In genomic region chr20:15236812-15237211, GRCh38 we compare ENCODE assay signal across 8 cellular contexts.
DNase-seq lines count a peak whose midpoint lies in the region; ATAC-seq, FAIRE-seq and TF ChIP-seq lines count a peak whose summit lies in the region.

No MANE protein-coding gene starts in this region.

- peak; percentile 85 for ATAC-seq in DND-41 (ENCODE audit: insufficient read depth, low read depth)
- peak; percentile 61 for ATAC-seq in GM19452 (IDR thresholded peaks at IDR 0.05; ENCODE audit: unreplicated experiment)
- ATAC-seq in SK-N-SH treated with all-trans-retinoic acid at 6 μM for 48 hours = peak; percentile 80

- H3K27ac ChIP-seq in DND-41 (ENCODE audit: low read length) = no peak overlapping the region
- H3K27ac ChIP-seq in keratinocyte (ENCODE audit: control insufficient read depth, insufficient read depth, low read length) = no peak overlapping the region
- no peak overlapping the region for H3K27ac ChIP-seq in esophagus muscularis mucosa (replicated peaks in 1 of 4)

- no peak overlapping the region for H2AFZ ChIP-seq in DND-41 (ENCODE audit: low read depth, low read length)
- H2AFZ ChIP-seq in keratinocyte (ENCODE audit: control insufficient read depth, low read length) = peak overlapping the region; percentile 63

- H3K79me2 ChIP-seq in DND-41 (ENCODE audit: insufficient read depth, low read length) (no peaks in the 10 kb centered on the region), keratinocyte (ENCODE audit: control insufficient read depth, insufficient read depth, low read length) (no peaks in the 10 kb centered on the region)

- no peak overlapping the region for H3K4me2 ChIP-seq in DND-41 (ENCODE audit: insufficient read depth, low read length)
- H3K4me2 ChIP-seq in keratinocyte (ENCODE audit: control insufficient read depth, extremely low read depth, insufficient read depth, low read depth, low read length) = peak overlapping the region; percentile 14

- FAIRE-seq in keratinocyte (lab: Jason Lieb, UNC) = peak; percentile 95

- H3K4me3 ChIP-seq in DND-41 (ENCODE audit: low read depth in 1 of 2, low read length in 2 of 2) (no peak overlapping the region), keratinocyte (ENCODE audit: control insufficient read depth in 2 of 3, extremely low read depth in 1 of 3, insufficient read depth in 2 of 3, low read depth in 1 of 3, low read length in 3 of 3) (no peak overlapping the region), esophagus muscularis mucosa (no peak overlapping the region)

- H3K9me1 ChIP-seq in keratinocyte (ENCODE audit: control insufficient read depth, extremely low read depth, insufficient read depth, low read length) = no peaks in the 10 kb centered on the region

- dilution Hi-C loops in keratinocyte (cut with MboI; ENCODE audit: extremely low pct_ligation_motif_present, low sequenced_read_pairs) = no loop called here

- no peaks in the 10 kb centered on the region for H3K9me3 ChIP-seq in DND-41 (ENCODE audit: insufficient read depth, low read length, severe bottlenecking)
- H3K9me3 ChIP-seq in keratinocyte (ENCODE audit: control insufficient read depth, low read depth, low read length) = no peaks in the 10 kb centered on the region
- H3K9me3 ChIP-seq in esophagus muscularis mucosa = no peaks in the 10 kb centered on the region

- peak; percentile 76 for TF ChIP-seq CTCF in DND-41 (IDR thresholded peaks at IDR 0.05; ENCODE audit: borderline replicate concordance, extremely low read depth, low read length, poor library complexity, severe bottlenecking)
- TF ChIP-seq CTCF in keratinocyte (optimal IDR thresholded peaks at IDR 0.05 in 1 of 3, IDR thresholded peaks at IDR 0.05 in 1 of 3, conservative IDR thresholded peaks at IDR 0.05 in 1 of 3; ENCODE audit: extremely low read depth in 1 of 3, insufficient read depth in 2 of 3, low read length in 3 of 3) = peak; percentile 77 to 80 (median 79)
- TF ChIP-seq CTCF in esophagus muscularis mucosa (IDR thresholded peaks at IDR 0.05) = no peak

- no peak for TF ChIP-seq EP300 in esophagus muscularis mucosa (IDR thresholded peaks at IDR 0.05)

- no peak for TF ChIP-seq POLR2A in esophagus muscularis mucosa (IDR thresholded peaks at IDR 0.05; ENCODE audit: low read depth)

- H3K4me1 ChIP-seq in DND-41 (ENCODE audit: insufficient read depth, low read length) (no peaks in the 10 kb centered on the region), keratinocyte (ENCODE audit: control insufficient read depth, extremely low read depth, insufficient read depth, low read length) (peaks cover 2% of the 10 kb centered on the region), esophagus muscularis mucosa (no peaks in the 10 kb centered on the region)

- DNase-seq in DND-41 (peak; percentile 62), HT-29 (ENCODE audit: low spot score) (peak; percentile 36), keratinocyte (ENCODE audit: low read depth, low spot score) (peak; percentile 15), medulla oblongata (ENCODE audit: extremely low spot score) (no peak), esophagus muscularis mucosa (ENCODE audit: extremely low spot score) (no peak), T1000 (lab: John Stamatoyannopoulos, UW) (no peak)

- H3K9ac ChIP-seq in DND-41 (ENCODE audit: low read depth, low read length) (no peak overlapping the region), keratinocyte (ENCODE audit: control insufficient read depth, extremely low read depth, insufficient read depth, low read length) (no peak overlapping the region)

- H4K20me1 ChIP-seq in DND-41 (ENCODE audit: insufficient read depth, low read length) = no peaks in the 10 kb centered on the region
- H4K20me1 ChIP-seq in keratinocyte (ENCODE audit: control insufficient read depth, extremely low read depth, insufficient read depth, low read length) = no peaks in the 10 kb centered on the region

- intact Hi-C loops in esophagus muscularis mucosa (cut with DNase I) = no loop called here

- no peaks in the 10 kb centered on the region for H3K36me3 ChIP-seq in DND-41 (ENCODE audit: insufficient read depth, low read length)
- no peaks in the 10 kb centered on the region for H3K36me3 ChIP-seq in keratinocyte (ENCODE audit: control insufficient read depth in 2 of 2, extremely low read depth in 1 of 2, insufficient read depth in 2 of 2, low read length in 2 of 2)
- H3K36me3 ChIP-seq in esophagus muscularis mucosa = no peaks in the 10 kb centered on the region

- no peaks in the 10 kb centered on the region for H3K27me3 ChIP-seq in DND-41 (ENCODE audit: insufficient read depth, low read length, poor library complexity)
- H3K27me3 ChIP-seq in keratinocyte (ENCODE audit: control insufficient read depth, extremely low read depth, insufficient read depth, low read length) = no peaks in the 10 kb centered on the region
- no peaks in the 10 kb centered on the region for H3K27me3 ChIP-seq in esophagus muscularis mucosa

- 47% methylated on average over 1 of the region's 1 CpG for WGBS in esophagus muscularis mucosa

TF ChIP-seq in SK-N-SH treated with all-trans-retinoic acid at 6 μM for 48 hours, 23 proteins besides CTCF, POLR2A, EP300 and RAD21:
- TF ChIP-seq RARB (CRISPR knock-in tag; IDR thresholded peaks at IDR 0.05) (no peak), CSDC2 (CRISPR knock-in tag; IDR thresholded peaks at IDR 0.05) (no peak), CSRNP3 (CRISPR knock-in tag; IDR thresholded peaks at IDR 0.05) (no peak), ZNF8 (CRISPR knock-in tag; IDR thresholded peaks at IDR 0.05) (no peak), ESRRG (CRISPR knock-in tag; IDR thresholded peaks at IDR 0.05) (no peak), POU6F1 (CRISPR knock-in tag; IDR thresholded peaks at IDR 0.05; ENCODE audit: borderline replicate concordance, low read depth) (no peak), GLIS3 (CRISPR knock-in tag; IDR thresholded peaks at IDR 0.05) (no peak), OSR1 (CRISPR knock-in tag; IDR thresholded peaks at IDR 0.05) (no peak), ZNF565 (CRISPR knock-in tag; conservative IDR thresholded peaks at IDR 0.05; ENCODE audit: low read depth) (no peak), ARNTL (CRISPR knock-in tag; IDR thresholded peaks at IDR 0.05; ENCODE audit: borderline replicate concordance, low read depth) (no peak), ISL1 (CRISPR knock-in tag; IDR thresholded peaks at IDR 0.05) (no peak)

Comparison
In these comparisons a context has a peak if more than half of its experiments do, and no peak if none do; other contexts are left out.
1. DNase-seq: peak in DND-41 (single experiment), HT-29 (single experiment) and keratinocyte (single experiment); none in medulla oblongata (single experiment), esophagus muscularis mucosa (single experiment) and T1000 (single experiment).
2. CTCF ChIP-seq: peak in DND-41 (single experiment) and keratinocyte (3 of 3); none in esophagus muscularis mucosa (0 of 3).
3. Peak in every context shown above with its lines, with median percentiles within 50 percentile points of each other: ATAC-seq.